ENCODE assay signal across 20 cellular contexts in genomic region chr19:29636553-29637325, GRCh38.
"Had no signal": no experiment of that assay in that cellular context is flagged by ENCODE, and none has a peak within 500 bp of the region (broad histone marks: within the 10 kb centered on the region; RNA-seq: fewer than 3 reads in every experiment).

No MANE protein-coding gene starts in this region.

- H3K27ac ChIP-seq: cardiac muscle cell, left ventricle myocardium inferior, prostate gland, suprapubic skin, transverse colon had no signal

- H3K4me3 ChIP-seq: cardiac muscle cell, left ventricle myocardium inferior, prostate gland, suprapubic skin, transverse colon had no signal

- H3K4me3 Mint-ChIP-seq: activated CD4-positive, alpha-beta memory T cell treated with anti-CD3 and anti-CD28 coated beads for 36 hours; activated naive CD8-positive, alpha-beta T cell treated with anti-CD3 and anti-CD28 coated beads for 36 hours; memory B cell; naive B cell; neural crest cell; stimulated activated naive CD8-positive, alpha-beta T cell treated with anti-CD3 and anti-CD28 coated beads, Interleukin-15, Interleukin-2, amounts not matched to agents 100 ng/mL and 50 ng/mL, for 24 hours; WTC11 had no signal

- ATAC-seq: right cardiac atrium, WTC11 had no signal

- H3K4me1 Mint-ChIP-seq: activated naive CD8-positive, alpha-beta T cell treated with anti-CD3 and anti-CD28 coated beads for 36 hours; memory B cell; naive B cell; neural crest cell; WTC11 had no signal

- H3K36me3 Mint-ChIP-seq: activated CD4-positive, alpha-beta memory T cell treated with anti-CD3 and anti-CD28 coated beads for 36 hours; activated naive CD8-positive, alpha-beta T cell treated with anti-CD3 and anti-CD28 coated beads for 36 hours; memory B cell; naive B cell; WTC11 had no signal

- H3K9me3 ChIP-seq: prostate gland, suprapubic skin, transverse colon had no signal

- H3K9me3 Mint-ChIP-seq: activated CD4-positive, alpha-beta memory T cell treated with anti-CD3 and anti-CD28 coated beads for 36 hours; activated naive CD8-positive, alpha-beta T cell treated with anti-CD3 and anti-CD28 coated beads for 36 hours; memory B cell; neural crest cell; stimulated activated naive CD8-positive, alpha-beta T cell treated with anti-CD3 and anti-CD28 coated beads, Interleukin-15, Interleukin-2, amounts not matched to agents 100 ng/mL and 50 ng/mL, for 24 hours had no signal

- H3K27me3 ChIP-seq: cardiac muscle cell, suprapubic skin, transverse colon had no signal

- H3K27ac Mint-ChIP-seq: activated CD4-positive, alpha-beta memory T cell treated with anti-CD3 and anti-CD28 coated beads for 36 hours; activated naive CD8-positive, alpha-beta T cell treated with anti-CD3 and anti-CD28 coated beads for 36 hours; memory B cell; stimulated activated naive CD8-positive, alpha-beta T cell treated with anti-CD3 and anti-CD28 coated beads, Interleukin-15, Interleukin-2, amounts not matched to agents 100 ng/mL and 50 ng/mL, for 24 hours; WTC11 had no signal

- DNase-seq: activated CD4-positive, alpha-beta memory T cell treated with anti-CD3 and anti-CD28 coated beads for 36 hours; activated CD4-positive, alpha-beta T cell treated with anti-CD3 and anti-CD28 coated beads for 4 hours; activated naive CD4-positive, alpha-beta T cell; activated naive CD8-positive, alpha-beta T cell treated with anti-CD3 and anti-CD28 coated beads for 36 hours; amygdala; dermis blood vessel endothelial cell; effector memory CD4-positive, alpha-beta T cell; head of caudate nucleus; kidney; left ventricle myocardium inferior; naive B cell; right cardiac atrium; transverse colon had no signal

- H3K4me1 ChIP-seq: left ventricle myocardium inferior, prostate gland, suprapubic skin, transverse colon had no signal

- H3K36me3 ChIP-seq: cardiac muscle cell, left ventricle myocardium inferior, prostate gland, suprapubic skin, transverse colon had no signal

- H3K27me3 Mint-ChIP-seq: activated CD4-positive, alpha-beta memory T cell treated with anti-CD3 and anti-CD28 coated beads for 36 hours; activated naive CD8-positive, alpha-beta T cell treated with anti-CD3 and anti-CD28 coated beads for 36 hours; stimulated activated naive CD8-positive, alpha-beta T cell treated with anti-CD3 and anti-CD28 coated beads, Interleukin-15, Interleukin-2, amounts not matched to agents 100 ng/mL and 50 ng/mL, for 24 hours had no signal
